Comparison of ENCODE assay signal across 1 cellular context in the genomic region with DNA sequence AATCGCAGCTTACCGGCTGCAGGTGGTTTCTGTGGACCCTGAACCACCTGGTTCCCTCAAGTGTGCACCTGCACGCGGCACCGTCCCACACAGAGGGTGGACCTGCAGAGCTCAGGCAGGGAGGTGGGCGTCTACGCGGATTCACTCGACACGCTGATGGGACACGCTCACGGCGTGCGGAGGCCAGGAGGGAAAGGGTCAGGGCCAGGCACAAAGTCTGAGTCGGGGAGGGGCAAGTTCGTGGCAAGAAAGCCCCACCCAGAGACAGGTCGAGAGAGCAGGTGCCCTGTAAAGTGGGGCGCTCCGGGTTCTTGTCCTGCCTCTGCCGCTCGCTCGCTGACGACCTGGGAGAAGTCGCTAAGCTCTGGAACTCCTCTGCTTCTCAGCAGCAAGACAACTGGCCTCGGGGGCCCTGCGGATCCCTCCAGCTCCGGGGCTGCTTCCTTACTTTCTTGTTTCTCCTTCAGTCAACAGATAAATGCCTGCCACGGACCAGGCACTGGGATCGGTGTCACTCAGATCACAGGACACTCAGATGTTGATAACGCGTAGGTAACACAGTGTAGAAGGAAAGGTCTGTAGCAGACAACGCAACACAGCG.
TF ChIP-seq lines count a peak whose summit lies in the region.

No MANE protein-coding gene starts in this region.

TF ChIP-seq in IMR-90, 13 proteins besides CTCF, POLR2A, EP300 and RAD21 (continued from another document):
- TF ChIP-seq, protein P1, sequence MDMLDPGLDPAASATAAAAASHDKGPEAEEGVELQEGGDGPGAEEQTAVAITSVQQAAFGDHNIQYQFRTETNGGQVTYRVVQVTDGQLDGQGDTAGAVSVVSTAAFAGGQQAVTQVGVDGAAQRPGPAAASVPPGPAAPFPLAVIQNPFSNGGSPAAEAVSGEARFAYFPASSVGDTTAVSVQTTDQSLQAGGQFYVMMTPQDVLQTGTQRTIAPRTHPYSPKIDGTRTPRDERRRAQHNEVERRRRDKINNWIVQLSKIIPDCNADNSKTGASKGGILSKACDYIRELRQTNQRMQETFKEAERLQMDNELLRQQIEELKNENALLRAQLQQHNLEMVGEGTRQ (IDR thresholded peaks at IDR 0.05; ENCODE audit: low read depth, low read length): no peak
- TF ChIP-seq MAFK (IDR thresholded peaks at IDR 0.05; ENCODE audit: low read depth, low read length) (no peak), CEBPB (IDR thresholded peaks at IDR 0.05; ENCODE audit: low read depth, low read length) (no peak), BHLHE40 (IDR thresholded peaks at IDR 0.05; ENCODE audit: low read depth, low read length) (no peak), MXI1 (IDR thresholded peaks at IDR 0.05; ENCODE audit: borderline replicate concordance, low read depth, low read length) (no peak), CHD1 (IDR thresholded peaks at IDR 0.05; ENCODE audit: low read depth, low read length) (no peak), FOS (IDR thresholded peaks at IDR 0.05; ENCODE audit: low read depth, low read length) (no peak), RFX5 (IDR thresholded peaks at IDR 0.05; ENCODE audit: low read depth, low read length) (no peak), SMC3 (IDR thresholded peaks at IDR 0.05; ENCODE audit: low read depth, low read length) (no peak), NFE2L2 (IDR thresholded peaks at IDR 0.05; ENCODE audit: low read depth, low read length) (no peak)
- TF ChIP-seq, protein P2, sequence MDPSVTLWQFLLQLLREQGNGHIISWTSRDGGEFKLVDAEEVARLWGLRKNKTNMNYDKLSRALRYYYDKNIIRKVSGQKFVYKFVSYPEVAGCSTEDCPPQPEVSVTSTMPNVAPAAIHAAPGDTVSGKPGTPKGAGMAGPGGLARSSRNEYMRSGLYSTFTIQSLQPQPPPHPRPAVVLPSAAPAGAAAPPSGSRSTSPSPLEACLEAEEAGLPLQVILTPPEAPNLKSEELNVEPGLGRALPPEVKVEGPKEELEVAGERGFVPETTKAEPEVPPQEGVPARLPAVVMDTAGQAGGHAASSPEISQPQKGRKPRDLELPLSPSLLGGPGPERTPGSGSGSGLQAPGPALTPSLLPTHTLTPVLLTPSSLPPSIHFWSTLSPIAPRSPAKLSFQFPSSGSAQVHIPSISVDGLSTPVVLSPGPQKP (IDR thresholded peaks at IDR 0.05; ENCODE audit: borderline replicate concordance, low read depth, low read length): no peak
